In genomic region chr1:83932281-83932680, GRCh38 we compare ENCODE assay signal across 1 cellular context.
A peak's percentile ranks its signal among the peaks of the same experiment; 100 is the strongest.
TF ChIP-seq lines count a peak whose summit lies in the region.

No MANE protein-coding gene starts in this region.

TF ChIP-seq in K562, 482 proteins besides CTCF, POLR2A, EP300 and RAD21 (continued from another document and continues in another):
- no peak for TF ChIP-seq MYC (IDR thresholded peaks at IDR 0.05; ENCODE audit: low read depth, low read length)
- TF ChIP-seq MYC (CRISPR knock-in tag; IDR thresholded peaks at IDR 0.05; ENCODE audit: borderline replicate concordance, low read depth) = no peak
- TF ChIP-seq MCM3 (IDR thresholded peaks at IDR 0.05) = no peak
- no peak for TF ChIP-seq ZNF395 (CRISPR knock-in tag; IDR thresholded peaks at IDR 0.05)
- no peak for TF ChIP-seq TGIF2 (CRISPR knock-in tag; IDR thresholded peaks at IDR 0.05)
- no peak for TF ChIP-seq ZBTB17 (CRISPR knock-in tag; IDR thresholded peaks at IDR 0.05)
- no peak for TF ChIP-seq BMI1 (IDR thresholded peaks at IDR 0.05; ENCODE audit: low read length)
- no peak for TF ChIP-seq ZNF146 (CRISPR knock-in tag; IDR thresholded peaks at IDR 0.05; ENCODE audit: unreplicated experiment)
- TF ChIP-seq RBM14 (IDR thresholded peaks at IDR 0.05; ENCODE audit: borderline replicate concordance, insufficient read depth, low read depth, low read length) = no peak
- no peak for TF ChIP-seq MCM5 (IDR thresholded peaks at IDR 0.05; ENCODE audit: low read depth)
- TF ChIP-seq ARID2 (IDR thresholded peaks at IDR 0.05) = no peak
- TF ChIP-seq SOX6 (IDR thresholded peaks at IDR 0.05) = peak; percentile 59; the same call in 1 of the 2 replicates
- no peak for TF ChIP-seq ZNF668 (CRISPR knock-in tag; IDR thresholded peaks at IDR 0.05)
- no peak for TF ChIP-seq TBL1XR1 (IDR thresholded peaks at IDR 0.05; ENCODE audit: low read length in 2 of 2)
- no peak for TF ChIP-seq ZNF589 (CRISPR knock-in tag; IDR thresholded peaks at IDR 0.05; ENCODE audit: low read depth)
- TF ChIP-seq FIP1L1 (IDR thresholded peaks at IDR 0.05; ENCODE audit: low read depth, low read length, poor library complexity, severe bottlenecking) = no peak
- TF ChIP-seq HINFP (tag; conservative IDR thresholded peaks at IDR 0.05; ENCODE audit: low read depth) = no peak
- TF ChIP-seq FOXK1 (CRISPR knock-in tag; IDR thresholded peaks at IDR 0.05; ENCODE audit: borderline replicate concordance) = no peak
- peak; percentile 89 for TF ChIP-seq FOXJ2 (tag; IDR thresholded peaks at IDR 0.05)
- no peak for TF ChIP-seq PRPF4 (IDR thresholded peaks at IDR 0.05; ENCODE audit: insufficient read depth, low read depth, low read length, poor library complexity, severe bottlenecking)
- TF ChIP-seq SNAPC5 (CRISPR knock-in tag; IDR thresholded peaks at IDR 0.05) = no peak
- TF ChIP-seq MYNN (IDR thresholded peaks at IDR 0.05) = no peak
- no peak for TF ChIP-seq MYNN (CRISPR knock-in tag; IDR thresholded peaks at IDR 0.05)
- TF ChIP-seq SUPT5H (IDR thresholded peaks at IDR 0.05) = no peak
- TF ChIP-seq EP400 (IDR thresholded peaks at IDR 0.05) = 0 out of 2 replicates have a peak, but pooled peaks have one; percentile 6
- no peak for TF ChIP-seq GABPA (tag; conservative IDR thresholded peaks at IDR 0.05; ENCODE audit: low read depth)
- TF ChIP-seq MLX (CRISPR knock-in tag; conservative IDR thresholded peaks at IDR 0.05) = no peak
- TF ChIP-seq BACH1 (tag; IDR thresholded peaks at IDR 0.05) = no peak
- no peak for TF ChIP-seq ETV5 (CRISPR knock-in tag; IDR thresholded peaks at IDR 0.05; ENCODE audit: low read depth)
- no peak for TF ChIP-seq PTBP1 (IDR thresholded peaks at IDR 0.05; ENCODE audit: low read depth, low read length)
- TF ChIP-seq KLF1 (tag; IDR thresholded peaks at IDR 0.05) = no peak
- no peak for TF ChIP-seq NFATC3 (IDR thresholded peaks at IDR 0.05)
- TF ChIP-seq OTX1 (CRISPR knock-in tag; IDR thresholded peaks at IDR 0.05) = no peak
- TF ChIP-seq MAFK (IDR thresholded peaks at IDR 0.05; ENCODE audit: low read length) = no peak
- TF ChIP-seq RNF2 (IDR thresholded peaks at IDR 0.05) = no peak
- TF ChIP-seq JUND (IDR thresholded peaks at IDR 0.05; ENCODE audit: borderline replicate concordance, low read depth, low read length) = no peak
- peak; percentile 25; the same call in 1 of the 3 replicates for TF ChIP-seq JUND (tag; IDR thresholded peaks at IDR 0.05; ENCODE audit: borderline replicate concordance, low read depth, low read length)
- no peak for TF ChIP-seq ZNF696 (CRISPR knock-in tag; conservative IDR thresholded peaks at IDR 0.05)
- TF ChIP-seq CCAR2 (IDR thresholded peaks at IDR 0.05; ENCODE audit: low read depth, low read length) = no peak
- no peak for TF ChIP-seq WHSC1 (IDR thresholded peaks at IDR 0.05; ENCODE audit: low read length)
- no peak for TF ChIP-seq MED1 (CRISPR knock-in tag; IDR thresholded peaks at IDR 0.05; ENCODE audit: borderline replicate concordance)
- no peak for TF ChIP-seq CHD4 (IDR thresholded peaks at IDR 0.05; ENCODE audit: insufficient read depth, insufficient replicate concordance, low read depth, low read length, poor library complexity, severe bottlenecking)
- TF ChIP-seq POLR2B (IDR thresholded peaks at IDR 0.05; ENCODE audit: low read depth, partially characterized antibody) = no peak
- TF ChIP-seq MYBL2 (IDR thresholded peaks at IDR 0.05; ENCODE audit: low read depth) = no peak
- no peak for TF ChIP-seq MYBL2 (CRISPR knock-in tag; IDR thresholded peaks at IDR 0.05; ENCODE audit: borderline replicate concordance)
- TF ChIP-seq ZBTB5 (IDR thresholded peaks at IDR 0.05) = no peak
- TF ChIP-seq ZNF3 (CRISPR knock-in tag; IDR thresholded peaks at IDR 0.05) = no peak
- TF ChIP-seq NONO (IDR thresholded peaks at IDR 0.05; ENCODE audit: low read depth in 2 of 2, low read length in 1 of 2) = no peak
- TF ChIP-seq LCOR (CRISPR knock-in tag; IDR thresholded peaks at IDR 0.05) = no peak
- TF ChIP-seq CHD7 (IDR thresholded peaks at IDR 0.05; ENCODE audit: low read depth, low read length) = no peak
- TF ChIP-seq TAF7 (tag; IDR thresholded peaks at IDR 0.05) = no peak
- no peak for TF ChIP-seq ZNF140 (CRISPR knock-in tag; IDR thresholded peaks at IDR 0.05)
- no peak for TF ChIP-seq HDGF (IDR thresholded peaks at IDR 0.05)
- TF ChIP-seq ZNF766 (CRISPR knock-in tag; conservative IDR thresholded peaks at IDR 0.05) = no peak
- no peak for TF ChIP-seq CREB3L1 (IDR thresholded peaks at IDR 0.05; ENCODE audit: borderline replicate concordance, low read depth)
- no peak for TF ChIP-seq JUN (IDR thresholded peaks at IDR 0.05; ENCODE audit: borderline replicate concordance, low read depth, low read length)
- TF ChIP-seq JUN (CRISPR knock-in tag; IDR thresholded peaks at IDR 0.05; ENCODE audit: borderline replicate concordance) = no peak
- no peak for TF ChIP-seq PHF20 (IDR thresholded peaks at IDR 0.05; ENCODE audit: partially characterized antibody)
- TF ChIP-seq MEF2D (tag; conservative IDR thresholded peaks at IDR 0.05; ENCODE audit: low read depth) = 0 out of 2 replicates have a peak, but pooled peaks have one; percentile 45
- no peak for TF ChIP-seq JUNB (CRISPR knock-in tag; conservative IDR thresholded peaks at IDR 0.05)
- TF ChIP-seq SIX5 (IDR thresholded peaks at IDR 0.05; ENCODE audit: borderline replicate concordance in 1 of 2, insufficient read depth in 1 of 2, low read depth in 1 of 2, low read length in 2 of 2) = no peak
